In genomic region chr1:54416435-54416834, GRCh38 we compare ENCODE assay signal across 24 cellular contexts.
"Had no signal": no experiment of that assay in that cellular context is flagged by ENCODE, and none has a peak within 500 bp of the region (broad histone marks: within the 10 kb centered on the region; RNA-seq: fewer than 3 reads in every experiment).

No MANE protein-coding gene starts in this region.

- H3K9me3 ChIP-seq: ascending aorta, gastroesophageal sphincter, ovary, prostate gland, sigmoid colon, stomach, thyroid gland had no signal

- H3K36me3 ChIP-seq: ascending aorta, cardiac muscle cell, gastroesophageal sphincter, ovary, prostate gland, sigmoid colon, stomach, thyroid gland had no signal

- H3K27ac ChIP-seq: ascending aorta, cardiac muscle cell, coronary artery, gastroesophageal sphincter, ovary, prostate gland, sigmoid colon, stomach, thyroid gland had no signal

- H3K4me1 ChIP-seq: ascending aorta, prostate gland, thyroid gland had no signal

- ATAC-seq: effector memory CD8-positive, alpha-beta T cell; gastroesophageal sphincter; left lobe of liver; stimulated activated naive B cell treated with anti-CD40 and anti-IgM and Interleukin-4, amounts not matched to agents 10 μg/mL and 1 μg/mL and 100 μg/mL, for 72 hours had no signal

- H3K4me3 ChIP-seq: ascending aorta, cardiac muscle cell, coronary artery, gastroesophageal sphincter, lung, ovary, prostate gland, sigmoid colon, smooth muscle cell, stomach, thyroid gland had no signal

- DNase-seq: activated CD4-positive, alpha-beta memory T cell treated with anti-CD3 and anti-CD28 coated beads for 36 hours; activated CD4-positive, alpha-beta T cell treated with anti-CD3 and anti-CD28 coated beads for 4 hours; activated CD8-positive, alpha-beta memory T cell treated with anti-CD3 and anti-CD28 coated beads, Interleukin-2, amount 50 U/mL, for 4 hours; activated gamma-delta T cell; activated naive CD4-positive, alpha-beta T cell treated with anti-CD3 and anti-CD28 coated beads, Interleukin-2, amount 10 ng/mL, durations not matched to agents 7 days and 5 days; activated naive CD8-positive, alpha-beta T cell treated with anti-CD3 and anti-CD28 coated beads, Interleukin-2, amount 10 ng/mL, durations not matched to agents 7 days and 5 days; activated T-cell treated with anti-CD3 and anti-CD28 coated beads, Interleukin-2, amount 50 U/mL, for 24 hours; effector memory CD8-positive, alpha-beta T cell; nephron progenitor cell; ovary; retina; sigmoid colon; stimulated activated CD4-positive, alpha-beta T cell treated with anti-CD3 and anti-CD28 coated beads, Interleukin-2, amount 100 ng/mL, for 24 hours; stimulated activated naive B cell treated with anti-CD40 and anti-IgM and Interleukin-4, amounts not matched to agents 10 μg/mL and 1 μg/mL and 100 μg/mL, for 72 hours; stomach; thyroid gland had no signal

- H3K27me3 ChIP-seq: ascending aorta, cardiac muscle cell, gastroesophageal sphincter, ovary, sigmoid colon, stomach, thyroid gland had no signal
